In genomic region chr4:23021040-23021439, GRCh38 we compare ENCODE assay signal across 30 cellular contexts.
"Had no signal": no experiment of that assay in that cellular context is flagged by ENCODE, and none has a peak within 500 bp of the region (broad histone marks: within the 10 kb centered on the region; RNA-seq: fewer than 3 reads in every experiment).

No MANE protein-coding gene starts in this region.

- H3K9ac ChIP-seq: neural progenitor cell had no signal

- H3K27me3 ChIP-seq: adrenal gland, esophagus muscularis mucosa, hepatocyte, neural progenitor cell, right atrium auricular region, spleen, tibial nerve had no signal

- H3K9me3 Mint-ChIP-seq: activated CD4-positive, alpha-beta memory T cell treated with anti-CD3 and anti-CD28 coated beads for 36 hours; activated CD4-positive, alpha-beta T cell treated with anti-CD3 and anti-CD28 coated beads, Interleukin-2, amount 10 ng/mL, durations not matched to agents 24 days and 14 days; activated naive CD4-positive, alpha-beta T cell treated with anti-CD3 and anti-CD28 coated beads for 36 hours; activated naive CD8-positive, alpha-beta T cell treated with anti-CD3 and anti-CD28 coated beads for 36 hours; activated T-helper 1 cell treated with anti-CD3 and anti-CD28 coated beads, Interleukin-12 subunit alpha, Interleukin-12 subunit beta, Interleukin-2, Interleukin-4 antibody, amounts not matched to agents 30 ng/mL and 10 ng/mL and 1 ng/mL, durations not matched to agents 14 hours and 24 hours and 36 hours; brain; endodermal cell; T-helper 1 cell treated with Interleukin-12 subunit alpha and Interleukin-12 subunit beta and Interleukin-4 antibody, amounts not matched to agents 30 μg/mL and 1 μg/mL, for 36 hours had no signal

- H3K36me3 ChIP-seq: adrenal gland, esophagus muscularis mucosa, neural progenitor cell, right atrium auricular region, spleen, tibial nerve had no signal

- H2AFZ ChIP-seq: hepatocyte, neural progenitor cell had no signal

- H3K79me2 ChIP-seq: hepatocyte had no signal

- H3K4me3 ChIP-seq: adrenal gland, esophagus muscularis mucosa, hepatocyte, neural progenitor cell, right atrium auricular region, spleen, tibial nerve had no signal

- H3K4me2 ChIP-seq: hepatocyte, neural progenitor cell had no signal

- ATAC-seq: left ventricle myocardium superior; naive thymus-derived CD8-positive, alpha-beta T cell had no signal

- H3K27me3 Mint-ChIP-seq: activated CD4-positive, alpha-beta memory T cell treated with anti-CD3 and anti-CD28 coated beads for 36 hours; activated CD4-positive, alpha-beta T cell treated with anti-CD3 and anti-CD28 coated beads, Interleukin-2, amount 10 ng/mL, durations not matched to agents 24 days and 14 days; activated naive CD8-positive, alpha-beta T cell treated with anti-CD3 and anti-CD28 coated beads for 36 hours; brain had no signal

- H3K36me3 Mint-ChIP-seq: activated CD4-positive, alpha-beta memory T cell treated with anti-CD3 and anti-CD28 coated beads for 36 hours; activated naive CD8-positive, alpha-beta T cell treated with anti-CD3 and anti-CD28 coated beads for 36 hours; brain; naive thymus-derived CD8-positive, alpha-beta T cell; neural progenitor cell had no signal

- H3K4me1 Mint-ChIP-seq: activated CD4-positive, alpha-beta T cell treated with anti-CD3 and anti-CD28 coated beads, Interleukin-2, amount 10 ng/mL, durations not matched to agents 24 days and 14 days; activated naive CD8-positive, alpha-beta T cell treated with anti-CD3 and anti-CD28 coated beads for 36 hours; endodermal cell; naive thymus-derived CD8-positive, alpha-beta T cell had no signal

- H3K4me3 Mint-ChIP-seq: activated CD4-positive, alpha-beta memory T cell treated with anti-CD3 and anti-CD28 coated beads for 36 hours; activated CD4-positive, alpha-beta T cell treated with anti-CD3 and anti-CD28 coated beads, Interleukin-2, amount 10 ng/mL, durations not matched to agents 24 days and 14 days; activated naive CD4-positive, alpha-beta T cell treated with anti-CD3 and anti-CD28 coated beads for 36 hours; activated naive CD8-positive, alpha-beta T cell treated with anti-CD3 and anti-CD28 coated beads for 36 hours; activated T-helper 1 cell treated with anti-CD3 and anti-CD28 coated beads, Interleukin-12 subunit alpha, Interleukin-12 subunit beta, Interleukin-2, Interleukin-4 antibody, amounts not matched to agents 30 ng/mL and 10 ng/mL and 1 ng/mL, durations not matched to agents 14 hours and 24 hours and 36 hours; brain; endodermal cell; naive thymus-derived CD8-positive, alpha-beta T cell; neural progenitor cell; T-helper 1 cell treated with Interleukin-12 subunit alpha and Interleukin-12 subunit beta and Interleukin-4 antibody, amounts not matched to agents 30 μg/mL and 1 μg/mL, for 36 hours had no signal

- FAIRE-seq: TTC549 had no signal

- H3K27ac ChIP-seq: adrenal gland, esophagus muscularis mucosa, hepatocyte, neural progenitor cell, right atrium auricular region, spleen, VCaP had no signal

- DNase-seq: activated CD4-positive, alpha-beta memory T cell treated with anti-CD3 and anti-CD28 coated beads for 36 hours; activated CD4-positive, alpha-beta T cell treated with anti-CD3 and anti-CD28 coated beads, Interleukin-2, amount 10 ng/mL, durations not matched to agents 24 days and 14 days; activated CD8-positive, alpha-beta memory T cell treated with anti-CD3 and anti-CD28 coated beads, Interleukin-2, amount 50 U/mL, for 4 hours; activated effector memory CD4-positive, alpha-beta T cell treated with anti-CD3 and anti-CD28 coated beads, Interleukin-2, amount 50 U/mL, for 16 hours; activated naive CD4-positive, alpha-beta T cell treated with anti-CD3 and anti-CD28 coated beads for 36 hours; activated naive CD8-positive, alpha-beta T cell treated with anti-CD3 and anti-CD28 coated beads for 36 hours; activated T-cell treated with anti-CD3 and anti-CD28 coated beads, Interleukin-2, amount 50 U/mL, for 1 hour; adrenal gland; aorta; cortex of kidney; endodermal cell; foreskin melanocyte; islet precursor cell; left ventricle myocardium superior; midbrain; naive thymus-derived CD8-positive, alpha-beta T cell; occipital lobe; spleen; stimulated activated naive CD4-positive, alpha-beta T cell treated with Interleukin-2 at 50 U/mL for 16 hours; T-helper 9 cell had no signal

- H3K9me3 ChIP-seq: adrenal gland, esophagus muscularis mucosa, right atrium auricular region, tibial nerve had no signal

- H3K4me1 ChIP-seq: adrenal gland, esophagus muscularis mucosa, neural progenitor cell, right atrium auricular region, spleen had no signal

- H3K27ac Mint-ChIP-seq: activated CD4-positive, alpha-beta memory T cell treated with anti-CD3 and anti-CD28 coated beads for 36 hours; activated CD4-positive, alpha-beta T cell treated with anti-CD3 and anti-CD28 coated beads, Interleukin-2, amount 10 ng/mL, durations not matched to agents 24 days and 14 days; activated naive CD4-positive, alpha-beta T cell treated with anti-CD3 and anti-CD28 coated beads for 36 hours; activated naive CD8-positive, alpha-beta T cell treated with anti-CD3 and anti-CD28 coated beads for 36 hours; activated T-helper 1 cell treated with anti-CD3 and anti-CD28 coated beads, Interleukin-12 subunit alpha, Interleukin-12 subunit beta, Interleukin-2, Interleukin-4 antibody, amounts not matched to agents 30 ng/mL and 10 ng/mL and 1 ng/mL, durations not matched to agents 14 hours and 24 hours and 36 hours; brain; endodermal cell; neural progenitor cell; T-helper 1 cell treated with Interleukin-12 subunit alpha and Interleukin-12 subunit beta and Interleukin-4 antibody, amounts not matched to agents 30 μg/mL and 1 μg/mL, for 36 hours had no signal
